ENCODE assay signal across 8 cellular contexts in genomic region chr7:69599879-69600764, GRCh38. TPM values are rescaled to one million over a fixed set of nuclear protein-coding genes. Genes with fewer than 3 reads are reported as not detected.
A peak's percentile ranks its signal among the peaks of the same experiment; 100 is the strongest.
DNase-seq lines count a peak whose midpoint lies in the region; ATAC-seq and TF ChIP-seq lines count a peak whose summit lies in the region.

No MANE protein-coding gene starts in this region.

- no peaks in the 10 kb centered on the region for H3K36me3 Mint-ChIP-seq in natural killer cell treated with Interleukin-12 subunit alpha and Interleukin-12 subunit beta and Interleukin-15 and Interleukin-18, amount 100 ng/mL, for 72 hours

- POLR2A ChIA-PET in BJ (lab: Charles Lee) = interaction anchor here (0.6 kb wide), 1 partner anchor 133 kb away, joined by 3 read pairs; no protein-coding TSS in a partner anchor
- POLR2A ChIA-PET in HEK293 (lab: Yijun Ruan, JAX) = interaction anchor here (0.7 to 1.6 kb wide), 4 partner anchors 56 to 555 kb away, joined by 4 to 12 read pairs (median 6); no protein-coding TSS in a partner anchor

- no peak overlapping the region for H3K4me3 Mint-ChIP-seq in natural killer cell treated with Interleukin-12 subunit alpha and Interleukin-12 subunit beta and Interleukin-15 and Interleukin-18, amount 100 ng/mL, for 72 hours

- H3K9me3 ChIP-seq in HEK293 (ENCODE audit: control insufficient read depth, insufficient read depth, low read depth, low read length) = no peaks in the 10 kb centered on the region

- H3K4me1 ChIP-seq in HEK293 (ENCODE audit: control insufficient read depth, insufficient read depth, low read length) = peaks cover 38% of the 10 kb centered on the region

- H3K27me3 ChIP-seq in BJ (ENCODE audit: control insufficient read depth, insufficient read depth, low read length) = peaks cover 3% of the 10 kb centered on the region; the same call in 1 of the 2 replicates

- H3K27ac Mint-ChIP-seq in natural killer cell treated with Interleukin-12 subunit alpha and Interleukin-12 subunit beta and Interleukin-15 and Interleukin-18, amount 100 ng/mL, for 72 hours = peak overlapping the region; percentile 44 to 53

- no peaks in the 10 kb centered on the region for H3K36me3 ChIP-seq in BJ (ENCODE audit: control insufficient read depth, insufficient read depth, low read length)
- H3K36me3 ChIP-seq in HEK293 (ENCODE audit: control insufficient read depth in 2 of 2, insufficient read depth in 1 of 2, low read length in 2 of 2) = no peaks in the 10 kb centered on the region

- H3K4me3 ChIP-seq in BJ (ENCODE audit: low read depth, low read length) (peak overlapping the region; percentile 59), HEK293 (ENCODE audit: low read depth, low read length) (peak overlapping the region; percentile 89), coronary artery (peak overlapping the region; percentile 88)

- TF ChIP-seq CTCF in BJ (IDR thresholded peaks at IDR 0.05; ENCODE audit: insufficient read depth, low read depth, low read length) (no peak), HEK293 (tag by site-specific recombination; IDR thresholded peaks at IDR 0.05) (0 out of 2 replicates have a peak, but pooled peaks have one; percentile 25), coronary artery (IDR thresholded peaks at IDR 0.05) (no peak)

- CTCF ChIA-PET in BJ (lab: Yijun Ruan, JAX) (interaction anchor here (1.2 kb wide), 1 partner anchor 10 kb away, joined by 3 read pairs; no protein-coding TSS in a partner anchor), HEK293 (lab: Yijun Ruan, JAX) (interaction anchor here (0.6 to 1.1 kb wide), 5 partner anchors 59 to 544 kb away, joined by 3 to 6 read pairs (median 3); no protein-coding TSS in a partner anchor)

- H3K9me3 Mint-ChIP-seq in natural killer cell treated with Interleukin-12 subunit alpha and Interleukin-12 subunit beta and Interleukin-15 and Interleukin-18, amount 100 ng/mL, for 72 hours = no peaks in the 10 kb centered on the region

- no peak for DNase-seq in BJ (ENCODE audit: low read depth)
- no peak for DNase-seq in coronary artery (ENCODE audit: low spot score)
- DNase-seq in natural killer cell treated with Interleukin-12 subunit alpha and Interleukin-12 subunit beta and Interleukin-15 and Interleukin-18, amount 100 ng/mL, for 72 hours (ENCODE audit: low spot score) = no peak
- no peak for DNase-seq in NCI-H446 (lab: John Stamatoyannopoulos, UW)
- no peak for DNase-seq in T1000 (lab: John Stamatoyannopoulos, UW)

- H3K27me3 Mint-ChIP-seq in natural killer cell treated with Interleukin-12 subunit alpha and Interleukin-12 subunit beta and Interleukin-15 and Interleukin-18, amount 100 ng/mL, for 72 hours = peaks cover 0 to 3% of the 10 kb centered on the region in 2 donors

- ATAC-seq in natural killer cell treated with Interleukin-12 subunit alpha and Interleukin-12 subunit beta and Interleukin-15 and Interleukin-18, amount 100 ng/mL, for 72 hours = no peak
- ATAC-seq in HG02610 (IDR thresholded peaks at IDR 0.05; ENCODE audit: unreplicated experiment) (no peak), GM21619 (IDR thresholded peaks at IDR 0.05; ENCODE audit: unreplicated experiment) (no peak)

- peak overlapping the region; percentile 98 for H3K27ac ChIP-seq in HEK293 (ENCODE audit: extremely low read depth, low read depth, low read length)
- H3K27ac ChIP-seq in coronary artery = no peak overlapping the region

- peaks cover 7 to 14% of the 10 kb centered on the region in 2 donors for H3K4me1 Mint-ChIP-seq in natural killer cell treated with Interleukin-12 subunit alpha and Interleukin-12 subunit beta and Interleukin-15 and Interleukin-18, amount 100 ng/mL, for 72 hours (ENCODE audit: low read depth in 2 of 2)

TF ChIP-seq in HEK293, 187 proteins besides CTCF, POLR2A, EP300 and RAD21 (continues in another document):
- TF ChIP-seq, protein P1, sequence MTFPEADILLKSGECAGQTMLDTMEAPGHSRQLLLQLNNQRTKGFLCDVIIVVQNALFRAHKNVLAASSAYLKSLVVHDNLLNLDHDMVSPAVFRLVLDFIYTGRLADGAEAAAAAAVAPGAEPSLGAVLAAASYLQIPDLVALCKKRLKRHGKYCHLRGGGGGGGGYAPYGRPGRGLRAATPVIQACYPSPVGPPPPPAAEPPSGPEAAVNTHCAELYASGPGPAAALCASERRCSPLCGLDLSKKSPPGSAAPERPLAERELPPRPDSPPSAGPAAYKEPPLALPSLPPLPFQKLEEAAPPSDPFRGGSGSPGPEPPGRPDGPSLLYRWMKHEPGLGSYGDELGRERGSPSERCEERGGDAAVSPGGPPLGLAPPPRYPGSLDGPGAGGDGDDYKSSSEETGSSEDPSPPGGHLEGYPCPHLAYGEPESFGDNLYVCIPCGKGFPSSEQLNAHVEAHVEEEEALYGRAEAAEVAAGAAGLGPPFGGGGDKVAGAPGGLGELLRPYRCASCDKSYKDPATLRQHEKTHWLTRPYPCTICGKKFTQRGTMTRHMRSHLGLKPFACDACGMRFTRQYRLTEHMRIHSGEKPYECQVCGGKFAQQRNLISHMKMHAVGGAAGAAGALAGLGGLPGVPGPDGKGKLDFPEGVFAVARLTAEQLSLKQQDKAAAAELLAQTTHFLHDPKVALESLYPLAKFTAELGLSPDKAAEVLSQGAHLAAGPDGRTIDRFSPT (tag by site-specific recombination; IDR thresholded peaks at IDR 0.05) = peak; percentile 49; the same call in 1 of the 2 replicates
- TF ChIP-seq ZNF266 (tag by site-specific recombination; IDR thresholded peaks at IDR 0.05; ENCODE audit: low read depth) (0 out of 2 replicates have a peak, but pooled peaks have one; percentile 48), ZNF211 (tag by site-specific recombination; IDR thresholded peaks at IDR 0.05; ENCODE audit: low read depth) (no peak), TSHZ1 (tag by site-specific recombination; IDR thresholded peaks at IDR 0.05; ENCODE audit: borderline replicate concordance) (no peak), KLF10 (tag by site-specific recombination; IDR thresholded peaks at IDR 0.05) (no peak), KLF16 (tag by site-specific recombination; IDR thresholded peaks at IDR 0.05) (0 out of 2 replicates have a peak, but pooled peaks have one; percentile 53), ZNF48 (tag by site-specific recombination; IDR thresholded peaks at IDR 0.05) (no peak), ZNF610 (tag by site-specific recombination; IDR thresholded peaks at IDR 0.05; ENCODE audit: borderline replicate concordance) (no peak)
- TF ChIP-seq, protein P2, sequence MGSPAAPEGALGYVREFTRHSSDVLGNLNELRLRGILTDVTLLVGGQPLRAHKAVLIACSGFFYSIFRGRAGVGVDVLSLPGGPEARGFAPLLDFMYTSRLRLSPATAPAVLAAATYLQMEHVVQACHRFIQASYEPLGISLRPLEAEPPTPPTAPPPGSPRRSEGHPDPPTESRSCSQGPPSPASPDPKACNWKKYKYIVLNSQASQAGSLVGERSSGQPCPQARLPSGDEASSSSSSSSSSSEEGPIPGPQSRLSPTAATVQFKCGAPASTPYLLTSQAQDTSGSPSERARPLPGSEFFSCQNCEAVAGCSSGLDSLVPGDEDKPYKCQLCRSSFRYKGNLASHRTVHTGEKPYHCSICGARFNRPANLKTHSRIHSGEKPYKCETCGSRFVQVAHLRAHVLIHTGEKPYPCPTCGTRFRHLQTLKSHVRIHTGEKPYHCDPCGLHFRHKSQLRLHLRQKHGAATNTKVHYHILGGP (tag by site-specific recombination; IDR thresholded peaks at IDR 0.05) = no peak

RNA-seq across cellular contexts. Expression of gene AUTS2, which starts 1.8 kb away (rescaled TPM):
- 0.32 and 0.54 TPM in 2 replicates for polyA plus RNA-seq in BJ (2011; rRNA removed)
- 2.0 TPM in 2 replicates for polyA minus RNA-seq in BJ (2011; rRNA and poly(A)+ RNA removed)
- 10 to 100 TPM; 14.3 to 43.0 TPM for total RNA-seq in natural killer cell treated with Interleukin-12 subunit alpha and Interleukin-12 subunit beta and Interleukin-15 and Interleukin-18, amount 100 ng/mL, for 72 hours
